23 cellular contexts compared by ENCODE assay signal in the genomic region with DNA sequence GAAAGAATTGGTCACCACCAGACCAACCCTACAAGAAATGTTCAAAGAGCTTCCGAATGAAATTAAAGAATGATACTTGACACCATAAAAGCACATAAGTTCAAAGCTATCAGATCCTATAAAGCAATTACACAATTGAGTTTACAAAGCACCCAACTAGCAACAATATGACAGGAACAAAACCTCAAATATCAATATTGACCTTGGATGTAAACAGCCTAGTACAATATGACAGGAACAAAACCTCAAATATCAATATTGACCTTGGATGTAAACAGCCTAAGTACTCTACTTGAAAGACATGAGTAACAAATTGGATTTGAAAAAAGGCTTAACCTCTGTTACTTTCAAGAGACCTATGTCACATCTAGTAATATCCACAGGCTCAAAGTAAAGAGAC.
DNase-seq lines count a peak whose midpoint lies in the region; ATAC-seq and TF ChIP-seq lines count a peak whose summit lies in the region.
"Had no signal": no experiment of that assay in that cellular context is flagged by ENCODE, and none has a peak within 500 bp of the region (broad histone marks: within the 10 kb centered on the region; RNA-seq: fewer than 3 reads in every experiment).

No MANE protein-coding gene starts in this region.

- intact Hi-C loops in lower lobe of right lung (cut with DNase I), result no loop called here

- H3K27ac ChIP-seq in lower lobe of right lung (no peak overlapping the region), foreskin keratinocyte (no peak overlapping the region)
- H3K27ac ChIP-seq: RWPE1, SK-N-MC had no signal

- ATAC-seq in lower lobe of right lung (peak; percentile 29 to 70), HG02840 (IDR thresholded peaks at IDR 0.05; ENCODE audit: low FRiP score, unreplicated experiment) (no peak), foreskin keratinocyte (no peak), HG03520 (IDR thresholded peaks at IDR 0.05; ENCODE audit: unreplicated experiment) (no peak)
- ATAC-seq: Panc1 had no signal

- TF ChIP-seq CTCF in lower lobe of right lung (IDR thresholded peaks at IDR 0.05) (no peak), foreskin keratinocyte (conservative IDR thresholded peaks at IDR 0.05) (no peak)

- H3K4me3 ChIP-seq in lower lobe of right lung, result no peak overlapping the region
- H3K4me3 ChIP-seq: SK-N-MC had no signal

- H3K27me3 ChIP-seq in lower lobe of right lung (ENCODE audit: low read depth) (no peaks in the 10 kb centered on the region), foreskin keratinocyte (no peaks in the 10 kb centered on the region)

- H3K4me1 ChIP-seq in lower lobe of right lung, result no peaks in the 10 kb centered on the region
- no peaks in the 10 kb centered on the region for H3K4me1 ChIP-seq in foreskin keratinocyte
- H3K4me1 ChIP-seq: Caco-2 had no signal

- DNase-seq in SIG-M5 treated with dmso at 0.1 percent for 504 hours (lab: John Stamatoyannopoulos, UW; ENCODE audit: unreplicated experiment) (peak; percentile 1), SIG-M5 (lab: John Stamatoyannopoulos, UW) (no peak), NCI-H1930 (lab: John Stamatoyannopoulos, UW) (peak; percentile 22 to 31), SW480 (ENCODE audit: low spot score) (peak; percentile 27), lower lobe of right lung (no peak), foreskin keratinocyte (no peak)
- DNase-seq: C1 segment of cervical spinal cord; Caco-2; CD4-positive, alpha-beta memory T cell; IMR-90; KG1; MM.1S; NCI-H1417 treated with DMSO at 0.1 percent for 48 hours; NCI-H1694 treated with DMSO at 0.1 percent for 48 hours; NCI-H2081 treated with DMSO at 0.1 percent for 48 hours; NCI-H2171 treated with DMSO at 0.1 percent for 48 hours; NCI-H345; NCI-H510A treated with DMSO at 0.1 percent for 48 hours had no signal

- no peaks in the 10 kb centered on the region for H3K36me3 ChIP-seq in lower lobe of right lung

- peaks cover 7% of the 10 kb centered on the region for H3K9me3 ChIP-seq in lower lobe of right lung
- H3K9me3 ChIP-seq: Caco-2 had no signal

Comparison
In these comparisons a context has a peak if more than half of its experiments do, and no peak if none do; other contexts are left out.
1. DNase-seq: peak in SIG-M5 treated with dmso at 0.1 percent for 504 hours (single experiment), NCI-H1930 (2 of 2) and SW480 (single experiment); none in SIG-M5 (single experiment), lower lobe of right lung (single experiment) and foreskin keratinocyte (0 of 2).
2. ATAC-seq: peak in lower lobe of right lung (2 of 2); none in HG02840 (single experiment), foreskin keratinocyte (single experiment) and HG03520 (single experiment).